Comparison of ENCODE assay signal across 17 cellular contexts in the genomic region with DNA sequence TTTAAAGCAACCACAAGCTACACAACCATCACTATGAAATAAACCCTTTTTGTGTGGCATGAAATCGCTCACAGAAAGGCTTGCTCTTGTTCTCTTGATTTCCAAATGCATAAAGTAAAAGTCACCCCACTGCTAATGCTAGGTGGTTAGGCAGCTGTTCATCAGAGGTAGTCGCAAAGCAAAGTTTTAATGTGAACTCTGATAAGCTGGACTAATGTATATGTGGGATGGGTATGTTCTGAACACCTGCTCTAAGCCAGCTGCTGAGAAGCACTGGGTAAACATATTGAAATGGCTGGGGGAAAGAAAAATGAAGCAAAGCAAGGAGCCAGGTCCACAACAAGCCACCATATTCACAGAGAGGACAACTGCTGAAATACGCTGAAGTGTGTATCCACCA.
A peak's percentile ranks its signal among the peaks of the same experiment; 100 is the strongest.
DNase-seq lines count a peak whose midpoint lies in the region; ATAC-seq and TF ChIP-seq lines count a peak whose summit lies in the region.
"Had no signal": no experiment of that assay in that cellular context is flagged by ENCODE, and none has a peak within 500 bp of the region (broad histone marks: within the 10 kb centered on the region; RNA-seq: fewer than 3 reads in every experiment).

No MANE protein-coding gene starts in this region.

- peaks cover 9% of the 10 kb centered on the region for H3K36me3 Mint-ChIP-seq in activated naive CD8-positive, alpha-beta T cell
- H3K36me3 Mint-ChIP-seq in activated naive CD8-positive, alpha-beta T cell treated with anti-CD3 and anti-CD28 coated beads, Interleukin-2, amount 50 U/mL, for 24 hours (ENCODE audit: low read depth) = peaks cover 16% of the 10 kb centered on the region
- H3K36me3 Mint-ChIP-seq in stimulated activated effector memory CD8-positive, alpha-beta T cell treated with anti-CD3 and anti-CD28 coated beads, Interleukin-12 subunit alpha, Interleukin-12 subunit beta, amount 100 ng/mL, for 72 hours = peaks cover 23% of the 10 kb centered on the region
- H3K36me3 Mint-ChIP-seq in activated T-helper 1 cell treated with anti-CD3 and anti-CD28 coated beads, Interleukin-12 subunit alpha, Interleukin-12 subunit beta, Interleukin-2, Interleukin-4 antibody, amounts not matched to agents 30 ng/mL and 10 ng/mL and 1 ng/mL, durations not matched to agents 14 hours and 24 hours and 36 hours (ENCODE audit: low read depth) = peaks cover 12% of the 10 kb centered on the region

- H3K9me3 Mint-ChIP-seq in activated naive CD8-positive, alpha-beta T cell (ENCODE audit: low read depth) = no peaks in the 10 kb centered on the region
- H3K9me3 Mint-ChIP-seq in activated naive CD8-positive, alpha-beta T cell treated with anti-CD3 and anti-CD28 coated beads, Interleukin-2, amount 50 U/mL, for 24 hours = no peaks in the 10 kb centered on the region
- H3K9me3 Mint-ChIP-seq in stimulated activated effector memory CD8-positive, alpha-beta T cell treated with anti-CD3 and anti-CD28 coated beads, Interleukin-12 subunit alpha, Interleukin-12 subunit beta, amount 100 ng/mL, for 72 hours = no peaks in the 10 kb centered on the region
- no peaks in the 10 kb centered on the region for H3K9me3 Mint-ChIP-seq in activated T-helper 1 cell treated with anti-CD3 and anti-CD28 coated beads, Interleukin-12 subunit alpha, Interleukin-12 subunit beta, Interleukin-2, Interleukin-4 antibody, amounts not matched to agents 30 ng/mL and 10 ng/mL and 1 ng/mL, durations not matched to agents 14 hours and 24 hours and 36 hours
- H3K9me3 Mint-ChIP-seq: activated CD4-positive, alpha-beta T cell treated with anti-CD3 and anti-CD28 coated beads, Interleukin-2, amount 10 ng/mL, durations not matched to agents 24 days and 14 days; activated T-cell treated with anti-CD3 and anti-CD28 coated beads, Interleukin-2, amount 50 U/mL, for 24 hours; nephron progenitor cell had no signal

- intact Hi-C loops in left cardiac atrium (cut with DNase I) = no loop called here
- intact Hi-C loops in activated T-helper 1 cell treated with anti-CD3 and anti-CD28 coated beads, Interleukin-12 subunit alpha, Interleukin-12 subunit beta, Interleukin-2, Interleukin-4 antibody, amounts not matched to agents 30 ng/mL and 10 ng/mL and 1 ng/mL, durations not matched to agents 14 hours and 24 hours and 36 hours (cut with micrococcal nuclease) = no loop called here

- no peak overlapping the region for H3K4me3 Mint-ChIP-seq in activated naive CD8-positive, alpha-beta T cell
- H3K4me3 Mint-ChIP-seq in activated naive CD8-positive, alpha-beta T cell treated with anti-CD3 and anti-CD28 coated beads, Interleukin-2, amount 50 U/mL, for 24 hours = no peak overlapping the region
- H3K4me3 Mint-ChIP-seq in stimulated activated effector memory CD8-positive, alpha-beta T cell treated with anti-CD3 and anti-CD28 coated beads, Interleukin-12 subunit alpha, Interleukin-12 subunit beta, amount 100 ng/mL, for 72 hours = no peak overlapping the region
- H3K4me3 Mint-ChIP-seq in activated T-helper 1 cell treated with anti-CD3 and anti-CD28 coated beads, Interleukin-12 subunit alpha, Interleukin-12 subunit beta, Interleukin-2, Interleukin-4 antibody, amounts not matched to agents 30 ng/mL and 10 ng/mL and 1 ng/mL, durations not matched to agents 14 hours and 24 hours and 36 hours = no peak overlapping the region
- H3K4me3 Mint-ChIP-seq: activated CD4-positive, alpha-beta T cell treated with anti-CD3 and anti-CD28 coated beads, Interleukin-2, amount 10 ng/mL, durations not matched to agents 24 days and 14 days; activated T-cell treated with anti-CD3 and anti-CD28 coated beads, Interleukin-2, amount 50 U/mL, for 24 hours; dendritic cell treated with granulocyte-macrophage colony-stimulating factor and Interleukin-4, amounts not matched to agents 40 ng/mL and 50 ng/mL, for 4 days; nephron progenitor cell had no signal

- DNase-seq in activated naive CD8-positive, alpha-beta T cell treated with anti-CD3 and anti-CD28 coated beads, Interleukin-2, amount 50 U/mL, for 24 hours = no peak
- peak; percentile 68 for DNase-seq in NCI-H1092 (lab: John Stamatoyannopoulos, UW)
- DNase-seq in stimulated activated effector memory CD8-positive, alpha-beta T cell treated with anti-CD3 and anti-CD28 coated beads, Interleukin-12 subunit alpha, Interleukin-12 subunit beta, amount 100 ng/mL, for 72 hours (ENCODE audit: low spot score in 2 of 2) = no peak
- DNase-seq in left cardiac atrium = no peak
- DNase-seq in activated T-helper 1 cell treated with anti-CD3 and anti-CD28 coated beads, Interleukin-12 subunit alpha, Interleukin-12 subunit beta, Interleukin-2, Interleukin-4 antibody, amounts not matched to agents 30 ng/mL and 10 ng/mL and 1 ng/mL, durations not matched to agents 14 hours and 24 hours and 36 hours (ENCODE audit: low spot score) = no peak
- DNase-seq: activated CD4-positive, alpha-beta T cell treated with anti-CD3 and anti-CD28 coated beads, Interleukin-2, amount 10 ng/mL, durations not matched to agents 24 days and 14 days; activated T-cell treated with anti-CD3 and anti-CD28 coated beads, Interleukin-2, amount 50 U/mL, for 24 hours; Calu3; nephron progenitor cell; stimulated activated CD4-positive, alpha-beta T cell treated with anti-CD3 and anti-CD28 coated beads, Interleukin-2, amount 100 ng/mL, for 24 hours; stimulated activated CD8-positive, alpha-beta memory T cell treated with anti-CD3 and anti-CD28 coated beads, Interleukin-4, amount 100 ng/mL, for 48 hours; T-helper 2 cell; tibial artery had no signal

- peak overlapping the region; percentile 0 for H3K27ac Mint-ChIP-seq in activated naive CD8-positive, alpha-beta T cell
- H3K27ac Mint-ChIP-seq in activated naive CD8-positive, alpha-beta T cell treated with anti-CD3 and anti-CD28 coated beads, Interleukin-2, amount 50 U/mL, for 24 hours = no peak overlapping the region
- H3K27ac Mint-ChIP-seq in stimulated activated effector memory CD8-positive, alpha-beta T cell treated with anti-CD3 and anti-CD28 coated beads, Interleukin-12 subunit alpha, Interleukin-12 subunit beta, amount 100 ng/mL, for 72 hours = peak overlapping the region; percentile 0
- H3K27ac Mint-ChIP-seq in activated T-helper 1 cell treated with anti-CD3 and anti-CD28 coated beads, Interleukin-12 subunit alpha, Interleukin-12 subunit beta, Interleukin-2, Interleukin-4 antibody, amounts not matched to agents 30 ng/mL and 10 ng/mL and 1 ng/mL, durations not matched to agents 14 hours and 24 hours and 36 hours = no peak overlapping the region
- H3K27ac Mint-ChIP-seq: activated CD4-positive, alpha-beta T cell treated with anti-CD3 and anti-CD28 coated beads, Interleukin-2, amount 10 ng/mL, durations not matched to agents 24 days and 14 days; activated T-cell treated with anti-CD3 and anti-CD28 coated beads, Interleukin-2, amount 50 U/mL, for 24 hours; dendritic cell treated with granulocyte-macrophage colony-stimulating factor and Interleukin-4, amounts not matched to agents 40 ng/mL and 50 ng/mL, for 4 days; nephron progenitor cell had no signal

- H3K27me3 Mint-ChIP-seq in activated naive CD8-positive, alpha-beta T cell = no peaks in the 10 kb centered on the region
- no peaks in the 10 kb centered on the region for H3K27me3 Mint-ChIP-seq in activated naive CD8-positive, alpha-beta T cell treated with anti-CD3 and anti-CD28 coated beads, Interleukin-2, amount 50 U/mL, for 24 hours
- H3K27me3 Mint-ChIP-seq in activated T-helper 1 cell treated with anti-CD3 and anti-CD28 coated beads, Interleukin-12 subunit alpha, Interleukin-12 subunit beta, Interleukin-2, Interleukin-4 antibody, amounts not matched to agents 30 ng/mL and 10 ng/mL and 1 ng/mL, durations not matched to agents 14 hours and 24 hours and 36 hours (ENCODE audit: insufficient read depth) = no peaks in the 10 kb centered on the region
- H3K27me3 Mint-ChIP-seq: activated CD4-positive, alpha-beta T cell treated with anti-CD3 and anti-CD28 coated beads, Interleukin-2, amount 10 ng/mL, durations not matched to agents 24 days and 14 days; activated T-cell treated with anti-CD3 and anti-CD28 coated beads, Interleukin-2, amount 50 U/mL, for 24 hours; dendritic cell treated with granulocyte-macrophage colony-stimulating factor and Interleukin-4, amounts not matched to agents 40 ng/mL and 50 ng/mL, for 4 days had no signal

- ATAC-seq in activated naive CD8-positive, alpha-beta T cell treated with anti-CD3 and anti-CD28 coated beads, Interleukin-2, amount 50 U/mL, for 24 hours = no peak
- ATAC-seq in stimulated activated effector memory CD8-positive, alpha-beta T cell treated with anti-CD3 and anti-CD28 coated beads, Interleukin-12 subunit alpha, Interleukin-12 subunit beta, amount 100 ng/mL, for 72 hours = no peak
- no peak for ATAC-seq in HG03442 (IDR thresholded peaks at IDR 0.05; ENCODE audit: unreplicated experiment)
- no peak for ATAC-seq in left cardiac atrium

- H3K4me1 Mint-ChIP-seq in activated naive CD8-positive, alpha-beta T cell (ENCODE audit: low read depth) = peaks cover 65% of the 10 kb centered on the region
- H3K4me1 Mint-ChIP-seq in activated naive CD8-positive, alpha-beta T cell treated with anti-CD3 and anti-CD28 coated beads, Interleukin-2, amount 50 U/mL, for 24 hours = peaks cover 59% of the 10 kb centered on the region
- peaks cover 41% of the 10 kb centered on the region for H3K4me1 Mint-ChIP-seq in stimulated activated effector memory CD8-positive, alpha-beta T cell treated with anti-CD3 and anti-CD28 coated beads, Interleukin-12 subunit alpha, Interleukin-12 subunit beta, amount 100 ng/mL, for 72 hours
- peaks cover 14% of the 10 kb centered on the region for H3K4me1 Mint-ChIP-seq in activated T-helper 1 cell treated with anti-CD3 and anti-CD28 coated beads, Interleukin-12 subunit alpha, Interleukin-12 subunit beta, Interleukin-2, Interleukin-4 antibody, amounts not matched to agents 30 ng/mL and 10 ng/mL and 1 ng/mL, durations not matched to agents 14 hours and 24 hours and 36 hours (ENCODE audit: low read depth)

- peak; percentile 40; the same call in 1 of the 2 replicates for TF ChIP-seq POLR2A in Raji (IDR thresholded peaks at IDR 0.05; ENCODE audit: insufficient read depth, low read depth, low read length)

Comparison
In these comparisons a context has a peak if more than half of its experiments do, and no peak if none do; other contexts are left out.
1. H3K27ac Mint-ChIP-seq: peak in activated naive CD8-positive, alpha-beta T cell (single experiment) and stimulated activated effector memory CD8-positive, alpha-beta T cell treated with anti-CD3 and anti-CD28 coated beads, Interleukin-12 subunit alpha, Interleukin-12 subunit beta, amount 100 ng/mL, for 72 hours (single experiment); none in activated naive CD8-positive, alpha-beta T cell treated with anti-CD3 and anti-CD28 coated beads, Interleukin-2, amount 50 U/mL, for 24 hours (single experiment) and activated T-helper 1 cell treated with anti-CD3 and anti-CD28 coated beads, Interleukin-12 subunit alpha, Interleukin-12 subunit beta, Interleukin-2, Interleukin-4 antibody, amounts not matched to agents 30 ng/mL and 10 ng/mL and 1 ng/mL, durations not matched to agents 14 hours and 24 hours and 36 hours (single experiment).